33 cellular contexts compared by ENCODE assay signal in genomic region chrY:19622392-19622791, GRCh38.
"Had no signal": no experiment of that assay in that cellular context is flagged by ENCODE, and none has a peak within 500 bp of the region (broad histone marks: within the 10 kb centered on the region; RNA-seq: fewer than 3 reads in every experiment).

No MANE protein-coding gene starts in this region.

- DNase-seq: activated B cell treated with CpG ODN at 0.5 μM for 24 hours; activated CD4-positive, alpha-beta T cell treated with anti-CD3 and anti-CD28 coated beads for 48 hours; activated CD4-positive, alpha-beta T cell treated with anti-CD3 and anti-CD28 coated beads, Interleukin-2, amount 50 U/mL, for 1 hour; activated CD4-positive, alpha-beta T cell treated with anti-CD3 and anti-CD28 coated beads, Interleukin-2, amount 50 U/mL, for 48 hours; activated CD8-positive, alpha-beta memory T cell treated with anti-CD3 and anti-CD28 coated beads for 24 hours; activated CD8-positive, alpha-beta T cell treated with anti-CD3 and anti-CD28 coated beads for 36 hours; activated effector memory CD4-positive, alpha-beta T cell treated with Interleukin-2 at 50 U/mL for 16 hours; activated gamma-delta T cell treated with Interleukin-2 at 50 U/mL for 16 hours; activated naive CD4-positive, alpha-beta T cell treated with anti-CD3 and anti-CD28 coated beads, Interleukin-2, amount 50 U/mL, for 16 hours; activated naive CD4-positive, alpha-beta T cell treated with Interleukin-2 at 50 U/mL for 16 hours; activated T-cell treated with anti-CD3 and anti-CD28 coated beads, Interleukin-2, amount 50 U/mL, for 4 hours; amniotic stem cell; anterior cingulate cortex; brain microvascular endothelial cell; caudate nucleus; cortex of kidney; dermis blood vessel endothelial cell; effector CD4-positive, alpha-beta T cell; effector memory CD8-positive, alpha-beta T cell; esophagus squamous epithelium; foreskin melanocyte; T-helper 1 cell; T-helper 17 cell; T1000; WERI-Rb-1 had no signal

- H3K36me3 Mint-ChIP-seq: activated naive CD8-positive, alpha-beta T cell had no signal

- ATAC-seq: activated CD4-positive, CD25-positive, alpha-beta regulatory T cell treated with anti-CD3 and anti-CD28 coated beads, Interleukin-2, amount 50 U/mL, for 24 hours; activated CD8-positive, alpha-beta T cell treated with anti-CD3 and anti-CD28 coated beads for 36 hours; activated T-cell treated with anti-CD3 and anti-CD28 coated beads, Interleukin-2, amount 50 U/mL, for 4 hours; activated T-helper 17 cell treated with anti-CD3 and anti-CD28 coated beads, Interleukin-2, amount 50 U/mL, for 72 hours; effector memory CD8-positive, alpha-beta T cell; gastroesophageal sphincter; T-helper 17 cell had no signal

- H3K4me3 ChIP-seq: esophagus squamous epithelium, gastroesophageal sphincter had no signal

- H3K27me3 Mint-ChIP-seq: activated B cell treated with CpG ODN at 0.5 μM for 24 hours; activated CD8-positive, alpha-beta T cell treated with anti-CD3 and anti-CD28 coated beads for 36 hours; activated naive CD8-positive, alpha-beta T cell; activated T-helper 17 cell treated with anti-CD3 and anti-CD28 coated beads, Interleukin-2, amount 50 U/mL, for 72 hours had no signal

- H3K27ac ChIP-seq: brain microvascular endothelial cell, epithelial cell of prostate, esophagus squamous epithelium, gastroesophageal sphincter, WERI-Rb-1 had no signal

- H3K4me1 ChIP-seq: esophagus squamous epithelium, gastroesophageal sphincter had no signal

- H3K9me3 Mint-ChIP-seq: activated CD8-positive, alpha-beta T cell treated with anti-CD3 and anti-CD28 coated beads for 36 hours; activated T-cell treated with anti-CD3 and anti-CD28 coated beads, Interleukin-2, amount 50 U/mL, for 4 hours; activated T-helper 17 cell treated with anti-CD3 and anti-CD28 coated beads, Interleukin-2, amount 50 U/mL, for 72 hours; effector memory CD8-positive, alpha-beta T cell; T-helper 2 cell treated with Interferon-gamma antibody and Interleukin-4, amounts not matched to agents 5 μg/mL and 100 μg/mL, for 36 hours had no signal

- FAIRE-seq: astrocyte, colon had no signal

- H3K4me1 Mint-ChIP-seq: activated B cell treated with CpG ODN at 0.5 μM for 24 hours; activated T-helper 17 cell treated with anti-CD3 and anti-CD28 coated beads, Interleukin-2, amount 50 U/mL, for 72 hours; T-helper 17 cell had no signal

- H3K4me3 Mint-ChIP-seq: activated B cell treated with CpG ODN at 0.5 μM for 24 hours; activated CD8-positive, alpha-beta T cell treated with anti-CD3 and anti-CD28 coated beads for 36 hours; activated naive CD8-positive, alpha-beta T cell; activated T-cell treated with anti-CD3 and anti-CD28 coated beads, Interleukin-2, amount 50 U/mL, for 4 hours; activated T-helper 17 cell treated with anti-CD3 and anti-CD28 coated beads, Interleukin-2, amount 50 U/mL, for 72 hours; effector memory CD8-positive, alpha-beta T cell; T-helper 17 cell; T-helper 2 cell treated with Interferon-gamma antibody and Interleukin-4, amounts not matched to agents 5 μg/mL and 100 μg/mL, for 36 hours had no signal

- H3K9me3 ChIP-seq: esophagus squamous epithelium, gastroesophageal sphincter had no signal

- H3K27ac Mint-ChIP-seq: activated B cell treated with CpG ODN at 0.5 μM for 24 hours; activated CD8-positive, alpha-beta T cell treated with anti-CD3 and anti-CD28 coated beads for 36 hours; activated naive CD8-positive, alpha-beta T cell; activated T-helper 17 cell treated with anti-CD3 and anti-CD28 coated beads, Interleukin-2, amount 50 U/mL, for 72 hours; effector memory CD8-positive, alpha-beta T cell; T-helper 17 cell; T-helper 2 cell treated with Interferon-gamma antibody and Interleukin-4, amounts not matched to agents 5 μg/mL and 100 μg/mL, for 36 hours had no signal
